ENCODE assay signal across 8 cellular contexts in genomic region chr18:28176933-28177827, GRCh38. TPM values are rescaled to one million over a fixed set of nuclear protein-coding genes. Genes with fewer than 3 reads are reported as not detected.
DNase-seq lines count a peak whose midpoint lies in the region; ATAC-seq and TF ChIP-seq lines count a peak whose summit lies in the region.

CDH2 (minus strand) TSS chr18:28177130; CDS start chr18:28177022, 108 bp downstream.

- no peaks in the 10 kb centered on the region for H3K36me3 ChIP-seq in psoas muscle (ENCODE audit: insufficient read depth in 1 of 2, low read depth in 1 of 2)

- ATAC-seq in HG02642 (IDR thresholded peaks at IDR 0.05; ENCODE audit: poor library complexity, unreplicated experiment) (peak; percentile 53), psoas muscle (peak; percentile 42 to 70 (median 55))

- intact Hi-C loops in psoas muscle (cut with DNase I) = no loop called here

- no peaks in the 10 kb centered on the region for H3K9me3 ChIP-seq in psoas muscle

- peaks cover 0 to 71% (median 15%) of the 10 kb centered on the region in 3 donors for H3K27me3 ChIP-seq in psoas muscle (ENCODE audit: insufficient read depth in 3 of 3, low read length in 2 of 3)

- TF ChIP-seq CTCF in psoas muscle (IDR thresholded peaks at IDR 0.05) = no peak

- 0 to 1% (median 1%) methylated on average over 48 to 108 of the region's 108 CpGs for WGBS in psoas muscle, 3 donors

- H3K4me1 ChIP-seq in psoas muscle = peaks cover 6% of the 10 kb centered on the region

- no peak within 1 kb of the TSS for H3K27ac ChIP-seq in psoas muscle

- H3K4me3 ChIP-seq in psoas muscle = peak within 1 kb of the TSS; percentile 71

- DNase-seq in COLO668 (lab: John Stamatoyannopoulos, UW; ENCODE audit: unreplicated experiment) (peak; percentile 90), NCI-H526 treated with DMSO at 0.1 percent for 48 hours (lab: John Stamatoyannopoulos, UW) (peak; percentile 64), astrocyte of the hippocampus (ENCODE audit: low read depth, low spot score) (peak; percentile 97), hepatic stellate cell (ENCODE audit: low spot score) (peak; percentile 85), psoas muscle (peak; percentile 37 to 51), SW480 (ENCODE audit: low spot score) (no peak), GDM1 (lab: John Stamatoyannopoulos, UW) (no peak)

RNA-seq across cellular contexts. Expression of gene CDH2, which starts in this region (rescaled TPM):
- total RNA-seq in psoas muscle = 1 to 10 TPM in 2 of 4 donors, under 1 TPM in 2; 0.27 to 4.8 (median 1.4) TPM
- polyA plus RNA-seq in psoas muscle = under 1 TPM; 0.04 to 0.52 (median 0.08) TPM

Comparison
In these comparisons a context has a peak if more than half of its experiments do, and no peak if none do; other contexts are left out.
1. DNase-seq: peak in COLO668 (single experiment), NCI-H526 treated with DMSO at 0.1 percent for 48 hours (single experiment), astrocyte of the hippocampus (single experiment), hepatic stellate cell (single experiment) and psoas muscle (2 of 2); none in SW480 (single experiment) and GDM1 (single experiment).